ENCODE assay signal across 11 cellular contexts in the genomic region with DNA sequence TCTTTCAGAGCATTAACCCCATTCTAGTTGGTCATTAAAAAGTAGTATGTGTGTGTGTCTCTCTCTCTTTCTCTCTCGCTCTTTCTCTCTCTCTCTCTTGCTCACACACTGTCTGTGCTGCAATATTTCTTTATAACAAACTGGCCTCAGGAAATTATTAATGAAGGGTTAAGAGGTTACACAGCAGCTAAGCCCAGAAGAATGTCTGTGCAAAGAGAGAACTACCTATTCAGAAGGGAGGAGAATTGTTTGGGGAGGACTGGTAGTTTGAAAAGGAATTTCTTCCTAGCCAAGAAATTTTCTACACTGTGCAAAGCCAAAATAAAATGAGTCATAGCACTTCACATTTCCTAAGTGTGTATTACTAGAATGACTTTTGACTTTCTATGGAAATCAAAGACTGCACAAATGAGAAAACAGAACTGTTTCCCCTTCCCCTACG. TPM values are rescaled to one million over a fixed set of nuclear protein-coding genes. Genes with fewer than 3 reads are reported as not detected.
A peak's percentile ranks its signal among the peaks of the same experiment; 100 is the strongest.
DNase-seq lines count a peak whose midpoint lies in the region; ATAC-seq and TF ChIP-seq lines count a peak whose summit lies in the region.
"Had no signal": no experiment of that assay in that cellular context is flagged by ENCODE, and none has a peak within 500 bp of the region (broad histone marks: within the 10 kb centered on the region; RNA-seq: fewer than 3 reads in every experiment).

No MANE protein-coding gene starts in this region.

- H3K9me3 ChIP-seq in Panc1 (ENCODE audit: control insufficient read depth, insufficient read depth, low read depth, low read length) (no peaks in the 10 kb centered on the region), osteoblast (ENCODE audit: low read depth, low read length) (no peaks in the 10 kb centered on the region), prostate gland (no peaks in the 10 kb centered on the region), neural progenitor cell (ENCODE audit: low read depth) (no peaks in the 10 kb centered on the region)

- TF ChIP-seq CTCF in Panc1 (IDR thresholded peaks at IDR 0.05) (no peak), fibroblast of mammary gland (conservative IDR thresholded peaks at IDR 0.05; ENCODE audit: control insufficient read depth, insufficient read depth, low read depth, low read length) (no peak), osteoblast (IDR thresholded peaks at IDR 0.05; ENCODE audit: extremely low read depth, low read depth, low read length) (no peak), prostate gland (IDR thresholded peaks at IDR 0.05) (no peak), neural progenitor cell (IDR thresholded peaks at IDR 0.05) (no peak)

- in situ Hi-C loops in Panc1 (cut with HindIII; ENCODE audit: low pct_unique_long_range_greater_than_20kb, low sequenced_read_pairs) = no loop called here

- H3K4me3 ChIP-seq in Panc1 (ENCODE audit: low read depth in 2 of 2, low read length in 2 of 2) (peak overlapping the region in 1 of 2 experiments; percentile 27; a peak in 2 of 4 replicates), fibroblast of mammary gland (ENCODE audit: control insufficient read depth, low read depth, low read length) (no peak overlapping the region), osteoblast (ENCODE audit: insufficient read depth, low read length) (no peak overlapping the region), prostate gland (no peak overlapping the region), neural progenitor cell (no peak overlapping the region)

- POLR2A ChIA-PET in Panc1 (lab: Charles Lee) = no interaction called here

- H3K27me3 ChIP-seq in Panc1 (ENCODE audit: control insufficient read depth, insufficient read depth, low read length) = no peaks in the 10 kb centered on the region
- H3K27me3 ChIP-seq in osteoblast (ENCODE audit: insufficient read depth, low read length) = no peaks in the 10 kb centered on the region
- H3K27me3 ChIP-seq in prostate gland (replicated peaks; ENCODE audit: insufficient read depth) = no peaks in the 10 kb centered on the region
- no peaks in the 10 kb centered on the region for H3K27me3 ChIP-seq in neural progenitor cell

- H3K9ac ChIP-seq in neural progenitor cell = no peak overlapping the region

- H3K36me3 Mint-ChIP-seq in neural progenitor cell = peaks cover 9% of the 10 kb centered on the region
- H3K36me3 Mint-ChIP-seq: CD8-positive, alpha-beta T cell had no signal

- H3K27ac Mint-ChIP-seq in neural progenitor cell = no peak overlapping the region
- H3K27ac Mint-ChIP-seq: CD8-positive, alpha-beta T cell; effector memory CD8-positive, alpha-beta T cell had no signal

- no peak overlapping the region for H3K4me3 Mint-ChIP-seq in neural progenitor cell
- H3K4me3 Mint-ChIP-seq: CD8-positive, alpha-beta T cell; effector memory CD8-positive, alpha-beta T cell had no signal

- H3K4me2 ChIP-seq in osteoblast (ENCODE audit: insufficient read depth, low read length) = peak overlapping the region; percentile 66
- no peak overlapping the region for H3K4me2 ChIP-seq in neural progenitor cell

- H3K4me1 Mint-ChIP-seq in neural progenitor cell = peaks cover 40% of the 10 kb centered on the region

- H3K27ac ChIP-seq in Panc1 (ENCODE audit: low read length) = peak overlapping the region; percentile 85
- peak overlapping the region; percentile 71 for H3K27ac ChIP-seq in osteoblast (ENCODE audit: low read depth, low read length)
- H3K27ac ChIP-seq in prostate gland = peak overlapping the region in 1 of 2 donors; percentile 28
- H3K27ac ChIP-seq in neural progenitor cell = no peak overlapping the region

- intact Hi-C loops in Panc1 (cut with micrococcal nuclease; ENCODE audit: unreplicated experiment) (no loop called here), prostate gland (cut with DNase I) (loop anchor here (10.0 kb wide), 1 partner anchor 125 kb away; no protein-coding TSS in a partner anchor)

- peaks cover 86% of the 10 kb centered on the region for H3K79me2 ChIP-seq in osteoblast (ENCODE audit: insufficient read depth, low read length)
- H3K79me2 ChIP-seq in neural progenitor cell (ENCODE audit: low read depth) = no peaks in the 10 kb centered on the region

- peak; percentile 44 for DNase-seq in AG20443 (ENCODE audit: low spot score)
- DNase-seq in Panc1 (ENCODE audit: low read depth, low spot score) = no peak
- peak; percentile 92 for DNase-seq in fibroblast of mammary gland (ENCODE audit: low read depth)
- no peak for DNase-seq in osteoblast (ENCODE audit: insufficient read length, low spot score, missing footprints)
- no peak for DNase-seq in DMS153 (lab: John Stamatoyannopoulos, UW)
- DNase-seq in NCI-H187 (lab: John Stamatoyannopoulos, UW) = no peak
- DNase-seq in prostate gland (ENCODE audit: low spot score) = no peak
- no peak for DNase-seq in neural progenitor cell (ENCODE audit: low spot score)
- DNase-seq: CD8-positive, alpha-beta T cell; effector memory CD8-positive, alpha-beta T cell; Karpas-422 had no signal

- no peaks in the 10 kb centered on the region for H3K9me3 Mint-ChIP-seq in neural progenitor cell
- H3K9me3 Mint-ChIP-seq: CD8-positive, alpha-beta T cell had no signal

- no peaks in the 10 kb centered on the region for H3K27me3 Mint-ChIP-seq in neural progenitor cell (ENCODE audit: insufficient read depth, low read depth)
- H3K27me3 Mint-ChIP-seq: effector memory CD8-positive, alpha-beta T cell had no signal

- H4K20me1 ChIP-seq in osteoblast (ENCODE audit: insufficient read depth, low read length) (peaks cover 23% of the 10 kb centered on the region), neural progenitor cell (ENCODE audit: low read depth) (no peaks in the 10 kb centered on the region)

- H3K4me1 ChIP-seq in Panc1 (ENCODE audit: control insufficient read depth, insufficient read depth, low read length) (peaks cover 58% of the 10 kb centered on the region), osteoblast (ENCODE audit: insufficient read depth, low read length) (peaks cover 77% of the 10 kb centered on the region), prostate gland (replicated peaks) (no peaks in the 10 kb centered on the region), neural progenitor cell (peaks cover 7% of the 10 kb centered on the region)

- BruUV-seq in Panc1 (replicated peaks; lab: Mats Ljungman, UMichigan) = no TSS peak

- 66% methylated on average over 2 of the region's 2 CpGs for WGBS in prostate gland

- CTCF ChIA-PET in Panc1 (lab: Charles Lee) = no interaction called here

- no peak for TF ChIP-seq POLR2A in prostate gland (IDR thresholded peaks at IDR 0.05)

- ATAC-seq in Panc1 = peak; percentile 60
- ATAC-seq: CD8-positive, alpha-beta T cell; effector memory CD8-positive, alpha-beta T cell had no signal

- H3K36me3 ChIP-seq in Panc1 (ENCODE audit: control insufficient read depth, insufficient read depth, low read length) (no peaks in the 10 kb centered on the region), osteoblast (ENCODE audit: insufficient read depth, low read length) (no peaks in the 10 kb centered on the region), prostate gland (no peaks in the 10 kb centered on the region), neural progenitor cell (no peaks in the 10 kb centered on the region)

- H2AFZ ChIP-seq in osteoblast (ENCODE audit: low read length) (no peak overlapping the region), neural progenitor cell (replicated peaks) (no peak overlapping the region)

- no peaks in the 10 kb centered on the region for H3F3A ChIP-seq in neural progenitor cell (ENCODE audit: low read depth)

RNA-seq across cellular contexts. Expression of a gene that starts 22.2 kb away (rescaled TPM):
- 14.5 TPM for total RNA-seq in Panc1 (2021; ENCODE audit: unreplicated experiment)
- 9.3 TPM for polyA plus RNA-seq in Panc1 (2012; ENCODE audit: insufficient read length)
- 145 and 147 TPM in 2 replicates for total RNA-seq in osteoblast
- 10 to 100 TPM; 18.6 to 36.8 TPM for total RNA-seq in prostate gland
- total RNA-seq in neural progenitor cell (ENCODE audit: low replicate concordance) = 2.5 and 4.7 TPM in 2 replicates
- total RNA-seq: CD8-positive, alpha-beta T cell had no signal

Comparison
In these comparisons a context has a peak if more than half of its experiments do, and no peak if none do; other contexts are left out.
1. DNase-seq: peak in AG20443 (single experiment) and fibroblast of mammary gland (single experiment); none in Panc1 (single experiment), osteoblast (single experiment), DMS153 (single experiment), NCI-H187 (0 of 2), prostate gland (single experiment) and neural progenitor cell (single experiment).